ENCODE assay signal across 15 cellular contexts in genomic region chr22:38984224-38984623, GRCh38. TPM values are rescaled to one million over a fixed set of nuclear protein-coding genes. Genes with fewer than 3 reads are reported as not detected.
DNase-seq lines count a peak whose midpoint lies in the region; ATAC-seq, FAIRE-seq and TF ChIP-seq lines count a peak whose summit lies in the region.
"Had no signal": no experiment of that assay in that cellular context is flagged by ENCODE, and none has a peak within 500 bp of the region (broad histone marks: within the 10 kb centered on the region; RNA-seq: fewer than 3 reads in every experiment).

No MANE protein-coding gene starts in this region.

- ATAC-seq in activated CD8-positive, alpha-beta T cell treated with anti-CD3 and anti-CD28 coated beads, Interleukin-2, amount 10 ng/mL, durations not matched to agents 7 days and 5 days, result no peak
- no peak for ATAC-seq in stimulated activated effector memory CD8-positive, alpha-beta T cell treated with anti-CD3 and anti-CD28 coated beads, Interleukin-12 subunit alpha, Interleukin-12 subunit beta, amount 100 ng/mL, for 72 hours

- H3K4me1 Mint-ChIP-seq in activated naive CD4-positive, alpha-beta T cell treated with anti-CD3 and anti-CD28 coated beads for 36 hours (ENCODE audit: low read depth), result peaks cover 71% of the 10 kb centered on the region
- H3K4me1 Mint-ChIP-seq in activated CD8-positive, alpha-beta T cell treated with anti-CD3 and anti-CD28 coated beads, Interleukin-2, amount 10 ng/mL, durations not matched to agents 7 days and 5 days (ENCODE audit: low read depth), result peaks cover 66% of the 10 kb centered on the region
- H3K4me1 Mint-ChIP-seq in stimulated activated effector memory CD8-positive, alpha-beta T cell treated with anti-CD3 and anti-CD28 coated beads, Interleukin-12 subunit alpha, Interleukin-12 subunit beta, amount 100 ng/mL, for 72 hours, result peaks cover 69% of the 10 kb centered on the region

- no peak for FAIRE-seq in H54 (lab: Jason Lieb, UNC)

- no peak for TF ChIP-seq POLR2A in H54 (IDR thresholded peaks at IDR 0.05; ENCODE audit: low read depth, low read length)

- no peaks in the 10 kb centered on the region for H3K36me3 Mint-ChIP-seq in activated naive CD4-positive, alpha-beta T cell treated with anti-CD3 and anti-CD28 coated beads for 36 hours (ENCODE audit: low read depth)
- peaks cover 16% of the 10 kb centered on the region for H3K36me3 Mint-ChIP-seq in activated CD8-positive, alpha-beta T cell treated with anti-CD3 and anti-CD28 coated beads, Interleukin-2, amount 10 ng/mL, durations not matched to agents 7 days and 5 days (ENCODE audit: low read depth)
- H3K36me3 Mint-ChIP-seq in stimulated activated effector memory CD8-positive, alpha-beta T cell treated with anti-CD3 and anti-CD28 coated beads, Interleukin-12 subunit alpha, Interleukin-12 subunit beta, amount 100 ng/mL, for 72 hours, result peaks cover 8% of the 10 kb centered on the region

- DNase-seq in activated naive CD4-positive, alpha-beta T cell treated with anti-CD3 and anti-CD28 coated beads for 36 hours, result no peak
- DNase-seq in activated naive CD4-positive, alpha-beta T cell treated with Interleukin-2 at 50 U/mL for 16 hours, result no peak
- DNase-seq in NOMO-1 treated with DMSO at 0.1 percent for 48 hours (lab: John Stamatoyannopoulos, UW; ENCODE audit: unreplicated experiment) (peak; percentile 85), SHP77 treated with DMSO at 0.1 percent for 48 hours (lab: John Stamatoyannopoulos, UW) (no peak), DMS114 treated with DMSO at 0.1 percent for 48 hours (lab: John Stamatoyannopoulos, UW; ENCODE audit: unreplicated experiment) (no peak), H54 (ENCODE audit: insufficient read length, low spot score) (no peak)
- DNase-seq in activated CD8-positive, alpha-beta T cell treated with anti-CD3 and anti-CD28 coated beads, Interleukin-2, amount 10 ng/mL, durations not matched to agents 7 days and 5 days, result no peak
- no peak for DNase-seq in stimulated activated effector memory CD8-positive, alpha-beta T cell treated with anti-CD3 and anti-CD28 coated beads, Interleukin-12 subunit alpha, Interleukin-12 subunit beta, amount 100 ng/mL, for 72 hours (ENCODE audit: low spot score in 2 of 2)
- DNase-seq: hypothalamus, NCI-H1092 treated with DMSO at 0.1 percent for 48 hours, tibial artery had no signal

- H3K27me3 Mint-ChIP-seq in activated naive CD4-positive, alpha-beta T cell treated with anti-CD3 and anti-CD28 coated beads for 36 hours (ENCODE audit: low read depth), result no peaks in the 10 kb centered on the region
- H3K27me3 Mint-ChIP-seq in activated CD8-positive, alpha-beta T cell treated with anti-CD3 and anti-CD28 coated beads, Interleukin-2, amount 10 ng/mL, durations not matched to agents 7 days and 5 days (ENCODE audit: low read depth), result peaks cover under 1% of the 10 kb centered on the region
- H3K27me3 Mint-ChIP-seq: naive thymus-derived CD4-positive, alpha-beta T cell had no signal

- intact Hi-C loops in activated naive CD4-positive, alpha-beta T cell treated with anti-CD3 and anti-CD28 coated beads for 36 hours (cut with micrococcal nuclease), result loop anchor here (2.0 to 10.0 kb wide), 2 partner anchors 31 to 279 kb away; partner anchors contain the start of genes APOBEC3C, GTPBP1 and JOSD1

- H3K27ac Mint-ChIP-seq in activated naive CD4-positive, alpha-beta T cell treated with anti-CD3 and anti-CD28 coated beads for 36 hours, result peak overlapping the region; percentile 46
- H3K27ac Mint-ChIP-seq in activated CD8-positive, alpha-beta T cell treated with anti-CD3 and anti-CD28 coated beads, Interleukin-2, amount 10 ng/mL, durations not matched to agents 7 days and 5 days, result peak overlapping the region; percentile 4
- H3K27ac Mint-ChIP-seq in stimulated activated effector memory CD8-positive, alpha-beta T cell treated with anti-CD3 and anti-CD28 coated beads, Interleukin-12 subunit alpha, Interleukin-12 subunit beta, amount 100 ng/mL, for 72 hours, result no peak overlapping the region

- peaks cover 10% of the 10 kb centered on the region for H3K9me3 Mint-ChIP-seq in activated naive CD4-positive, alpha-beta T cell treated with anti-CD3 and anti-CD28 coated beads for 36 hours
- H3K9me3 Mint-ChIP-seq in activated CD8-positive, alpha-beta T cell treated with anti-CD3 and anti-CD28 coated beads, Interleukin-2, amount 10 ng/mL, durations not matched to agents 7 days and 5 days (ENCODE audit: insufficient read depth), result no peaks in the 10 kb centered on the region
- H3K9me3 Mint-ChIP-seq in stimulated activated effector memory CD8-positive, alpha-beta T cell treated with anti-CD3 and anti-CD28 coated beads, Interleukin-12 subunit alpha, Interleukin-12 subunit beta, amount 100 ng/mL, for 72 hours, result no peaks in the 10 kb centered on the region

- POLR2A ChIA-PET in activated CD8-positive, alpha-beta T cell treated with anti-CD3 and anti-CD28 coated beads, Interleukin-2, amount 10 ng/mL, durations not matched to agents 7 days and 5 days (lab: Charles Lee), result no interaction called here

- H3K4me3 Mint-ChIP-seq in activated naive CD4-positive, alpha-beta T cell treated with anti-CD3 and anti-CD28 coated beads for 36 hours, result no peak overlapping the region
- no peak overlapping the region for H3K4me3 Mint-ChIP-seq in activated CD8-positive, alpha-beta T cell treated with anti-CD3 and anti-CD28 coated beads, Interleukin-2, amount 10 ng/mL, durations not matched to agents 7 days and 5 days
- H3K4me3 Mint-ChIP-seq in stimulated activated effector memory CD8-positive, alpha-beta T cell treated with anti-CD3 and anti-CD28 coated beads, Interleukin-12 subunit alpha, Interleukin-12 subunit beta, amount 100 ng/mL, for 72 hours, result peak overlapping the region; percentile 5

- CTCF ChIA-PET in activated naive CD4-positive, alpha-beta T cell treated with anti-CD3 and anti-CD28 coated beads for 36 hours (lab: Charles Lee), result interaction anchor here (0.5 to 2.2 kb wide), 4 partner anchors 9 to 351 kb away, joined by 3 to 8 read pairs (median 4); no protein-coding TSS in a partner anchor
- CTCF ChIA-PET in activated CD8-positive, alpha-beta T cell treated with anti-CD3 and anti-CD28 coated beads, Interleukin-2, amount 10 ng/mL, durations not matched to agents 7 days and 5 days (lab: Charles Lee), result interaction anchor here (1.0 to 6.1 kb wide), 3 partner anchors 10 to 334 kb away, joined by 4 to 35 read pairs (median 24); partner anchors contain the start of gene CBX6

RNA-seq across cellular contexts. Expression of gene APOBEC3B, which starts 2.1 kb away (rescaled TPM):
- 1 to 10 TPM; 5.5 to 6.0 TPM for total RNA-seq in activated naive CD4-positive, alpha-beta T cell treated with anti-CD3 and anti-CD28 coated beads for 36 hours
- total RNA-seq in activated CD8-positive, alpha-beta T cell treated with anti-CD3 and anti-CD28 coated beads, Interleukin-2, amount 10 ng/mL, durations not matched to agents 7 days and 5 days, result 10 to 100 TPM; 12.1 to 13.3 TPM

RNA-seq across cellular contexts. Expression of gene APOBEC3A, which starts 26.8 kb away (rescaled TPM):
- not detected for total RNA-seq in activated naive CD4-positive, alpha-beta T cell treated with anti-CD3 and anti-CD28 coated beads for 36 hours
- total RNA-seq in activated CD8-positive, alpha-beta T cell treated with anti-CD3 and anti-CD28 coated beads, Interleukin-2, amount 10 ng/mL, durations not matched to agents 7 days and 5 days, result not detected
- total RNA-seq: activated CD8-positive, alpha-beta memory T cell treated with anti-CD3 and anti-CD28 coated beads for 36 hours; HT1080; T-helper 2 cell treated with Interferon-gamma antibody and Interleukin-4, amounts not matched to agents 100 ng/mL and 5 ng/mL, for 36 hours had no signal

RNA-seq across cellular contexts. Expression of gene APOBEC3C, which starts 29.8 kb away (rescaled TPM):
- total RNA-seq in activated naive CD4-positive, alpha-beta T cell treated with anti-CD3 and anti-CD28 coated beads for 36 hours, result 10 to 100 TPM; 71.5 to 74.1 TPM
- total RNA-seq in activated CD8-positive, alpha-beta T cell treated with anti-CD3 and anti-CD28 coated beads, Interleukin-2, amount 10 ng/mL, durations not matched to agents 7 days and 5 days, result 100 to 1,000 TPM; 138 to 147 TPM

RNA-seq across cellular contexts. Expression of gene APOBEC3D, which starts 36.7 kb away (rescaled TPM):
- 10 to 100 TPM; 18.8 to 19.5 TPM for total RNA-seq in activated naive CD4-positive, alpha-beta T cell treated with anti-CD3 and anti-CD28 coated beads for 36 hours
- total RNA-seq in activated CD8-positive, alpha-beta T cell treated with anti-CD3 and anti-CD28 coated beads, Interleukin-2, amount 10 ng/mL, durations not matched to agents 7 days and 5 days, result 10 to 100 TPM; 49.1 to 51.5 TPM
- total RNA-seq: HT1080 had no signal

RNA-seq across cellular contexts. Expression of gene APOBEC3F, which starts 56.4 kb away (rescaled TPM):
- 10 to 100 TPM; 12.3 to 12.4 TPM for total RNA-seq in activated naive CD4-positive, alpha-beta T cell treated with anti-CD3 and anti-CD28 coated beads for 36 hours
- 10 to 100 TPM; 43.1 to 48.8 TPM for total RNA-seq in activated CD8-positive, alpha-beta T cell treated with anti-CD3 and anti-CD28 coated beads, Interleukin-2, amount 10 ng/mL, durations not matched to agents 7 days and 5 days
